In the genomic region with DNA sequence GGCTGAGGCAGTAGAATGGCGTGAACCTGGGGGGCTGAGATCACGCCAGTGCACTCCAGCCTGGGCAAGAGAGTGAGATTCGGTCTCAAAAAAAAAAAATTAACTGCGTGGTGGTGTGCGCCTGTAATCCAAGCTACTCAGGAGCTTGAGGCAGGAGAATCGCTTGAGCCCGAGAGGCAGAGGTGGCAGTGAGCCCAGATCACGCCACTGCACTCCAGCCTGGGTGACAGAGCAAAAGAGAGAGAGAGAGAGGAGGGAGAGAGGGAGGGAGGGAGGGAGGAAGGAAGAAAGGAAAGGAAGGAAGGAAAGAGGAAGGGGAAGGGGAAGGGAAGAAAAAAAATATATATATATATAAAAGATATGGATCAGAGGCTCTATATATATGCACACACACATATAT, we compare ENCODE assay signal across 1 cellular context.
A peak's percentile ranks its signal among the peaks of the same experiment; 100 is the strongest.
TF ChIP-seq lines count a peak whose summit lies in the region.

No MANE protein-coding gene starts in this region.

TF ChIP-seq in HepG2, 621 proteins besides CTCF, POLR2A, EP300 and RAD21:
- peak; percentile 18 for TF ChIP-seq HNRNPK (IDR thresholded peaks at IDR 0.05; ENCODE audit: low read depth, low read length, poor library complexity, severe bottlenecking)
- TF ChIP-seq ZNF678 (CRISPR knock-in tag; IDR thresholded peaks at IDR 0.05) = no peak
